9 cellular contexts compared by ENCODE assay signal in the genomic region with DNA sequence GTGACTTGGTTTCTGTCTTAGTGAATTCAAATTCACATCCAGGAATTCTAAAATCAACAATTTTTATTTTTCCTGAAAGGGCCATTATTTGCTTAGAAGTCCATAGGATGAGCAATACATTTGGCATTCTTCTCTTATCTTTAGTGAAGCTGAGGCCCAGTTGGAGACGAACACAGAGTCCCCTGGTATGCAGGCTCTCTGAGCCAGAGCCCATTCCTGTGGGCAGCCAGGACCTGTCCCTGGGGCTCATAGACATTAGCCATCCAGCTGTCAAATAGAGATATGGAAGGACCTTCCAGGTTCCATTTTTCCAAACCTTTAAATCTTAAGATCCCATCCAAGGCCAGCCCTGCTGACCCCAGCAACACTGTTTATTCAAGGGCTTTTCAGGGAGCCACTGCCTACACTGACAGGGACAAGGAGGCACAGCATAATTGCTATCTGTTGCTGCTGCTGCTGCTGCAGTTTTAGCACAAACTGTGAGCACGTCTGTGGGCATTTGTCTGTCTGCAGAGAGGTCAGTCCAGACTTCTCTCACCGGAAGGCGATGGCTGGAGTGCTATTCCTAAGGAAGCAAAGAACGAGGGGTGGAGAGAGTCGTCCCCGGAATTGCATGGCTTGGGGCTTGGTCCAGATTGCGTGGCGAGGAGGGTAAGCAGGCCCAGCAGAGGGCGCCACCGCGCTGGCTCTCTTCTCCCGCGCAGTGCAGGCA.
DNase-seq lines count a peak whose midpoint lies in the region; ATAC-seq, FAIRE-seq and TF ChIP-seq lines count a peak whose summit lies in the region.
"Had no signal": no experiment of that assay in that cellular context is flagged by ENCODE, and none has a peak within 500 bp of the region (broad histone marks: within the 10 kb centered on the region; RNA-seq: fewer than 3 reads in every experiment).

No MANE protein-coding gene starts in this region.

- no peak overlapping the region for H3K27ac Mint-ChIP-seq in GM23338
- no peak overlapping the region for H3K27ac Mint-ChIP-seq in activated CD8-positive, alpha-beta T cell treated with anti-CD3 and anti-CD28 coated beads for 36 hours
- peak overlapping the region; percentile 85 for H3K27ac Mint-ChIP-seq in osteocyte (ENCODE audit: unreplicated experiment)
- H3K27ac Mint-ChIP-seq in stimulated activated memory B cell treated with anti-CD40 and anti-IgM and Interleukin-4, amounts not matched to agents 10 μg/mL and 1 μg/mL and 100 μg/mL, for 72 hours: no peak overlapping the region

- no peak overlapping the region for H3K4me3 ChIP-seq in GM23338

- peaks cover 15% of the 10 kb centered on the region for H3K4me1 Mint-ChIP-seq in GM23338
- no peaks in the 10 kb centered on the region for H3K4me1 Mint-ChIP-seq in activated CD8-positive, alpha-beta T cell treated with anti-CD3 and anti-CD28 coated beads for 36 hours (ENCODE audit: low read depth)
- H3K4me1 Mint-ChIP-seq in osteocyte (ENCODE audit: unreplicated experiment): peaks cover 46% of the 10 kb centered on the region
- H3K4me1 Mint-ChIP-seq in stimulated activated memory B cell treated with anti-CD40 and anti-IgM and Interleukin-4, amounts not matched to agents 10 μg/mL and 1 μg/mL and 100 μg/mL, for 72 hours: no peaks in the 10 kb centered on the region

- no peaks in the 10 kb centered on the region for H4K20me1 ChIP-seq in GM23338 (replicated peaks; ENCODE audit: insufficient read depth)

- no peaks in the 10 kb centered on the region for H3K79me2 ChIP-seq in GM23338 (replicated peaks; ENCODE audit: insufficient read depth)

- no peaks in the 10 kb centered on the region for H3K9me2 ChIP-seq in GM23338 (ENCODE audit: insufficient read depth)

- H3K4me1 ChIP-seq in GM23338 (ENCODE audit: insufficient read depth): peaks cover 11% of the 10 kb centered on the region

- ATAC-seq in GM23338: peak; percentile 100
- ATAC-seq in activated CD8-positive, alpha-beta T cell treated with anti-CD3 and anti-CD28 coated beads for 36 hours: peak; percentile 89
- no peak for ATAC-seq in HG03342 (IDR thresholded peaks at IDR 0.05; ENCODE audit: unreplicated experiment)
- ATAC-seq in stimulated activated memory B cell treated with anti-CD40 and anti-IgM and Interleukin-4, amounts not matched to agents 10 μg/mL and 1 μg/mL and 100 μg/mL, for 72 hours: no peak

- intact Hi-C loops in activated CD8-positive, alpha-beta T cell treated with anti-CD3 and anti-CD28 coated beads for 36 hours (cut with micrococcal nuclease): no loop called here

- POLR2A ChIA-PET in activated CD8-positive, alpha-beta T cell treated with anti-CD3 and anti-CD28 coated beads for 36 hours (lab: Charles Lee): no interaction called here

- FAIRE-seq in frontal cortex (lab: Jason Lieb, UNC): no peak

- no peaks in the 10 kb centered on the region for H3K27me3 ChIP-seq in GM23338 (ENCODE audit: insufficient read depth)

- H3F3A ChIP-seq in GM23338 (replicated peaks; ENCODE audit: low read depth): no peaks in the 10 kb centered on the region

- H3K4me3 Mint-ChIP-seq in GM23338: no peak overlapping the region
- no peak overlapping the region for H3K4me3 Mint-ChIP-seq in activated CD8-positive, alpha-beta T cell treated with anti-CD3 and anti-CD28 coated beads for 36 hours
- H3K4me3 Mint-ChIP-seq in osteocyte (ENCODE audit: unreplicated experiment): peak overlapping the region; percentile 37
- H3K4me3 Mint-ChIP-seq in stimulated activated memory B cell treated with anti-CD40 and anti-IgM and Interleukin-4, amounts not matched to agents 10 μg/mL and 1 μg/mL and 100 μg/mL, for 72 hours: no peak overlapping the region

- H3K36me3 Mint-ChIP-seq in GM23338 (ENCODE audit: low read depth) (no peaks in the 10 kb centered on the region), osteocyte (ENCODE audit: unreplicated experiment) (peaks cover 9% of the 10 kb centered on the region)
- no peaks in the 10 kb centered on the region for H3K36me3 Mint-ChIP-seq in activated CD8-positive, alpha-beta T cell treated with anti-CD3 and anti-CD28 coated beads for 36 hours (ENCODE audit: low read depth)
- no peaks in the 10 kb centered on the region for H3K36me3 Mint-ChIP-seq in stimulated activated memory B cell treated with anti-CD40 and anti-IgM and Interleukin-4, amounts not matched to agents 10 μg/mL and 1 μg/mL and 100 μg/mL, for 72 hours

- peak overlapping the region; percentile 69 for H3K4me2 ChIP-seq in GM23338

- no peaks in the 10 kb centered on the region for H3K36me3 ChIP-seq in GM23338 (ENCODE audit: insufficient read depth)

- no peaks in the 10 kb centered on the region for H3K27me3 Mint-ChIP-seq in GM23338 (ENCODE audit: insufficient read depth, low read depth, poor library complexity)
- no peaks in the 10 kb centered on the region for H3K27me3 Mint-ChIP-seq in activated CD8-positive, alpha-beta T cell treated with anti-CD3 and anti-CD28 coated beads for 36 hours
- no peaks in the 10 kb centered on the region for H3K27me3 Mint-ChIP-seq in osteocyte (ENCODE audit: unreplicated experiment)
- no peaks in the 10 kb centered on the region for H3K27me3 Mint-ChIP-seq in stimulated activated memory B cell treated with anti-CD40 and anti-IgM and Interleukin-4, amounts not matched to agents 10 μg/mL and 1 μg/mL and 100 μg/mL, for 72 hours

- CTCF ChIA-PET in activated CD8-positive, alpha-beta T cell treated with anti-CD3 and anti-CD28 coated beads for 36 hours (lab: Charles Lee): interaction anchor here (1.1 kb wide), 1 partner anchor 9 kb away, joined by 3 read pairs; no protein-coding TSS in a partner anchor

- peak; percentile 35 for DNase-seq in GM04503 (ENCODE audit: low read depth)
- peak; percentile 92 for DNase-seq in GM23338 (ENCODE audit: low spot score)
- DNase-seq in NCI-H146 (lab: John Stamatoyannopoulos, UW): peak; percentile 34
- DNase-seq in activated CD8-positive, alpha-beta T cell treated with anti-CD3 and anti-CD28 coated beads for 36 hours: peak; percentile 73
- DNase-seq in frontal cortex (ENCODE audit: low spot score in 2 of 2): peak; percentile 10 to 56
- peak; percentile 95 for DNase-seq in osteocyte (ENCODE audit: extremely low spot score, unreplicated experiment)

- peak overlapping the region; percentile 99 for H2AFZ ChIP-seq in GM23338

- H3K9me3 Mint-ChIP-seq in GM23338: peaks cover 12% of the 10 kb centered on the region; the same call in 2 of the 3 replicates
- H3K9me3 Mint-ChIP-seq in activated CD8-positive, alpha-beta T cell treated with anti-CD3 and anti-CD28 coated beads for 36 hours: peaks cover 6% of the 10 kb centered on the region
- H3K9me3 Mint-ChIP-seq in osteocyte (ENCODE audit: unreplicated experiment): peaks cover 6% of the 10 kb centered on the region
- H3K9me3 Mint-ChIP-seq in stimulated activated memory B cell treated with anti-CD40 and anti-IgM and Interleukin-4, amounts not matched to agents 10 μg/mL and 1 μg/mL and 100 μg/mL, for 72 hours: peaks cover 7% of the 10 kb centered on the region

- H3K27ac ChIP-seq in GM23338 (ENCODE audit: low read depth): no peak overlapping the region
- H3K27ac ChIP-seq: epithelial cell of prostate had no signal

- TF ChIP-seq CTCF in GM23338 (conservative IDR thresholded peaks at IDR 0.05; ENCODE audit: low read depth in 2 of 2) (peak; percentile 83 to 95), osteocyte (IDR thresholded peaks at IDR 0.05) (peak; percentile 92)
- TF ChIP-seq CTCF in activated CD8-positive, alpha-beta T cell treated with anti-CD3 and anti-CD28 coated beads for 36 hours (IDR thresholded peaks at IDR 0.05): peak; percentile 30

TF ChIP-seq in GM23338, 12 proteins besides CTCF, POLR2A, EP300 and RAD21 (continues in another document):
- TF ChIP-seq POLR2AphosphoS5 (IDR thresholded peaks at IDR 0.05; ENCODE audit: low read depth) (no peak), ETS1 (IDR thresholded peaks at IDR 0.05) (no peak), REST (IDR thresholded peaks at IDR 0.05; ENCODE audit: unreplicated experiment) (no peak), CREB1 (CRISPR knock-in tag; IDR thresholded peaks at IDR 0.05; ENCODE audit: low read depth) (no peak), ZNF331 (CRISPR knock-in tag; IDR thresholded peaks at IDR 0.05; ENCODE audit: low read depth) (no peak), NANOG (IDR thresholded peaks at IDR 0.05; ENCODE audit: borderline replicate concordance) (no peak), EZH2phosphoT487 (IDR thresholded peaks at IDR 0.05; ENCODE audit: unreplicated experiment) (no peak), ZNF114 (CRISPR knock-in tag; IDR thresholded peaks at IDR 0.05) (no peak), STAT1 (IDR thresholded peaks at IDR 0.05; ENCODE audit: unreplicated experiment) (no peak)

Comparison
In these comparisons a context has a peak if more than half of its experiments do, and no peak if none do; other contexts are left out.
1. DNase-seq: peak in every context shown above with its lines; median percentile 95 in osteocyte; 92 in GM23338; 73 in activated CD8-positive, alpha-beta T cell treated with anti-CD3 and anti-CD28 coated beads for 36 hours; 35 in GM04503; 34 in NCI-H146; 33 in frontal cortex.
2. ATAC-seq: peak in GM23338 (single experiment) and activated CD8-positive, alpha-beta T cell treated with anti-CD3 and anti-CD28 coated beads for 36 hours (single experiment); none in HG03342 (single experiment) and stimulated activated memory B cell treated with anti-CD40 and anti-IgM and Interleukin-4, amounts not matched to agents 10 μg/mL and 1 μg/mL and 100 μg/mL, for 72 hours (single experiment).
3. CTCF ChIP-seq: peak in every context shown above with its lines; median percentile 92 in osteocyte; 89 in GM23338; 30 in activated CD8-positive, alpha-beta T cell treated with anti-CD3 and anti-CD28 coated beads for 36 hours.